ENCODE assay signal across 13 cellular contexts in genomic region chr17:75873587-75874322, GRCh38. TPM values are rescaled to one million over a fixed set of nuclear protein-coding genes. Genes with fewer than 3 reads are reported as not detected.
A peak's percentile ranks its signal among the peaks of the same experiment; 100 is the strongest.
DNase-seq lines count a peak whose midpoint lies in the region; ATAC-seq, FAIRE-seq and TF ChIP-seq lines count a peak whose summit lies in the region.
"Had no signal": no experiment of that assay in that cellular context is flagged by ENCODE, and none has a peak within 500 bp of the region (broad histone marks: within the 10 kb centered on the region; RNA-seq: fewer than 3 reads in every experiment).

No MANE protein-coding gene starts in this region.

- intact Hi-C loops in esophagus squamous epithelium (cut with DNase I): no loop called here

- H3K36me3 Mint-ChIP-seq in CD4-positive, CD25-positive, alpha-beta regulatory T cell: no peaks in the 10 kb centered on the region
- no peaks in the 10 kb centered on the region for H3K36me3 Mint-ChIP-seq in T-cell

- peak overlapping the region; percentile 32 to 84 (median 51) for H3K9ac ChIP-seq in skeletal muscle tissue (ENCODE audit: low read depth in 1 of 3, low read length in 3 of 3)

- peak overlapping the region in 3 of 4 donors; percentile 24 to 75 (median 47) for H3K4me3 Mint-ChIP-seq in CD4-positive, CD25-positive, alpha-beta regulatory T cell
- H3K4me3 Mint-ChIP-seq in T-cell: peak overlapping the region in 1 of 3 donors; percentile 6
- H3K4me3 Mint-ChIP-seq: activated naive CD4-positive, alpha-beta T cell treated with anti-CD3 and anti-CD28 coated beads for 36 hours; nephron progenitor cell had no signal

- peak overlapping the region; percentile 71 for H3K27ac ChIP-seq in CD4-positive, CD25-positive, alpha-beta regulatory T cell (ENCODE audit: insufficient read depth, low read length, poor library complexity, severe bottlenecking)
- H3K27ac ChIP-seq in esophagus squamous epithelium (peak overlapping the region; percentile 93 to 98 (median 96)), skeletal muscle tissue (ENCODE audit: low read depth, low read length) (peak overlapping the region; percentile 96)

- H3K36me3 ChIP-seq in CD4-positive, CD25-positive, alpha-beta regulatory T cell (ENCODE audit: control insufficient read depth, insufficient read depth, low read length): peaks cover 5% of the 10 kb centered on the region
- peaks cover 8 to 21% (median 13%) of the 10 kb centered on the region in 3 donors for H3K36me3 ChIP-seq in esophagus squamous epithelium
- peaks cover 0 to 11% (median 5%) of the 10 kb centered on the region in 3 donors for H3K36me3 ChIP-seq in skeletal muscle tissue (ENCODE audit: control insufficient read depth in 3 of 3, insufficient read depth in 3 of 3, low read length in 3 of 3)

- no peaks in the 10 kb centered on the region for H3K9me3 ChIP-seq in CD4-positive, CD25-positive, alpha-beta regulatory T cell (ENCODE audit: control insufficient read depth in 2 of 2, low read length in 2 of 2)
- H3K9me3 ChIP-seq in esophagus squamous epithelium (no peaks in the 10 kb centered on the region), skeletal muscle tissue (ENCODE audit: control insufficient read depth in 3 of 3, low read length in 3 of 3) (no peaks in the 10 kb centered on the region)

- H3K4me1 ChIP-seq in CD4-positive, CD25-positive, alpha-beta regulatory T cell (ENCODE audit: control insufficient read depth, insufficient read depth, low read length, poor library complexity, severe bottlenecking): peaks cover 54% of the 10 kb centered on the region
- H3K4me1 ChIP-seq in esophagus squamous epithelium (peaks cover 62 to 100% (median 79%) of the 10 kb centered on the region in 3 donors), skeletal muscle tissue (ENCODE audit: control insufficient read depth in 3 of 3, insufficient read depth in 3 of 3, low read length in 3 of 3) (peaks cover 56 to 71% (median 68%) of the 10 kb centered on the region in 3 donors)

- peaks cover under 1% of the 10 kb centered on the region for H3K27me3 Mint-ChIP-seq in CD4-positive, CD25-positive, alpha-beta regulatory T cell
- H3K27me3 Mint-ChIP-seq in T-cell: no peaks in the 10 kb centered on the region

- no peak for FAIRE-seq in GM12892 (lab: Jason Lieb, UNC)
- FAIRE-seq: endometrium had no signal

- H3K4me3 ChIP-seq in CD4-positive, CD25-positive, alpha-beta regulatory T cell (ENCODE audit: low read depth, low read length): no peak overlapping the region
- H3K4me3 ChIP-seq in esophagus squamous epithelium (no peak overlapping the region), skeletal muscle tissue (ENCODE audit: low read length in 3 of 3) (peak overlapping the region in 2 of 3 donors; percentile 6 to 36)

- TF ChIP-seq CTCF in esophagus squamous epithelium (IDR thresholded peaks at IDR 0.05): no peak

- no peaks in the 10 kb centered on the region for H3K9me3 Mint-ChIP-seq in CD4-positive, CD25-positive, alpha-beta regulatory T cell
- no peaks in the 10 kb centered on the region for H3K9me3 Mint-ChIP-seq in T-cell
- H3K9me3 Mint-ChIP-seq: activated naive CD4-positive, alpha-beta T cell treated with anti-CD3 and anti-CD28 coated beads for 36 hours; nephron progenitor cell had no signal

- TF ChIP-seq POLR2A in esophagus squamous epithelium (IDR thresholded peaks at IDR 0.05) (no peak), GM12892 (IDR thresholded peaks at IDR 0.05; ENCODE audit: low read depth, low read length) (no peak)

- CTCF ChIA-PET in T-cell (lab: Charles Lee): interaction anchor here in 1 of 2 donors (1.3 kb wide), 1 partner anchor 18 kb away, joined by 3 read pairs; the partner anchor contains the start of gene WBP2

- DNase-seq in CD4-positive, CD25-positive, alpha-beta regulatory T cell: no peak
- DNase-seq in T-cell (no peak), esophagus squamous epithelium (lab: John Stamatoyannopoulos, UW) (no peak), GM12892 (ENCODE audit: insufficient read length) (no peak), NCI-H2171 (lab: John Stamatoyannopoulos, UW) (no peak), HUDEP-2 (lab: John Stamatoyannopoulos, UW; ENCODE audit: unreplicated experiment in 76 of 76) (no peak)
- DNase-seq: activated naive CD4-positive, alpha-beta T cell treated with anti-CD3 and anti-CD28 coated beads for 36 hours; HCEC 1CT; nephron progenitor cell had no signal

- peak overlapping the region; percentile 79 to 97 (median 88) for H3K27ac Mint-ChIP-seq in CD4-positive, CD25-positive, alpha-beta regulatory T cell
- H3K27ac Mint-ChIP-seq in T-cell: peak overlapping the region; percentile 96
- H3K27ac Mint-ChIP-seq: activated naive CD4-positive, alpha-beta T cell treated with anti-CD3 and anti-CD28 coated beads for 36 hours; nephron progenitor cell had no signal

- no peak for ATAC-seq in CD4-positive, CD25-positive, alpha-beta regulatory T cell (ENCODE audit: low read depth in 2 of 2)
- ATAC-seq in T-cell (replicated peaks in 1 of 4): no peak
- ATAC-seq in GM19035 (IDR thresholded peaks at IDR 0.05; ENCODE audit: unreplicated experiment): no peak
- ATAC-seq: activated CD4-positive, CD25-positive, alpha-beta regulatory T cell treated with anti-CD3 and anti-CD28 coated beads, Interleukin-2, amount 50 U/mL, for 24 hours had no signal

- 54 to 73% methylated on average over 6 to 8 of the region's 11 CpGs for WGBS in esophagus squamous epithelium, 2 donors

- H3K4me1 Mint-ChIP-seq in CD4-positive, CD25-positive, alpha-beta regulatory T cell: peaks cover 0 to 56% (median 20%) of the 10 kb centered on the region in 4 donors
- peaks cover 34 to 51% (median 46%) of the 10 kb centered on the region in 3 donors for H3K4me1 Mint-ChIP-seq in T-cell

- no peaks in the 10 kb centered on the region for H3K27me3 ChIP-seq in CD4-positive, CD25-positive, alpha-beta regulatory T cell (ENCODE audit: control insufficient read depth, insufficient read depth, low read length)
- H3K27me3 ChIP-seq in esophagus squamous epithelium: no peaks in the 10 kb centered on the region
- H3K27me3 ChIP-seq in skeletal muscle tissue (ENCODE audit: control insufficient read depth in 3 of 3, insufficient read depth in 3 of 3, low read length in 3 of 3): no peaks in the 10 kb centered on the region

- POLR2A ChIA-PET in T-cell (lab: Charles Lee): interaction anchor here in 1 of 2 donors (0.7 kb wide), 1 partner anchor 192 kb away, joined by 4 read pairs; no protein-coding TSS in a partner anchor

RNA-seq across cellular contexts. Expression of gene TRIM47, which starts 4.6 kb away (rescaled TPM):
- 3.6 TPM for total RNA-seq in CD4-positive, CD25-positive, alpha-beta regulatory T cell
- 10 to 100 TPM in 3 of 4 donors, 1 to 10 TPM in 1; 8.7 to 16.6 (median 15.8) TPM for polyA plus RNA-seq in CD4-positive, CD25-positive, alpha-beta regulatory T cell
- total RNA-seq in T-cell: 10 to 100 TPM in 3 of 5 donors, 1 to 10 TPM in 2; 2.6 to 24.6 (median 18.3) TPM
- total RNA-seq in esophagus squamous epithelium: 10 to 100 TPM; 19.5 to 33.4 (median 25.5) TPM
- 23.5 TPM for total RNA-seq in skeletal muscle tissue
- 1.3 TPM for polyA plus RNA-seq in GM12892 (2012; ENCODE audit: missing spikeins)

RNA-seq across cellular contexts. Expression of gene WBP2, which starts 18.6 kb away (rescaled TPM):
- 118 TPM for total RNA-seq in CD4-positive, CD25-positive, alpha-beta regulatory T cell
- 100 to 1,000 TPM in 1 of 4 donors, 10 to 100 TPM in 3; 77.7 to 112 (median 91.2) TPM for polyA plus RNA-seq in CD4-positive, CD25-positive, alpha-beta regulatory T cell
- 100 to 1,000 TPM in 3 of 5 donors, 10 to 100 TPM in 2; 91.4 to 158 (median 138) TPM for total RNA-seq in T-cell
- 10 to 100 TPM; 24.9 to 44.2 (median 36.9) TPM for total RNA-seq in esophagus squamous epithelium
- total RNA-seq in skeletal muscle tissue: 17.7 TPM
- polyA plus RNA-seq in GM12892 (2012; ENCODE audit: missing spikeins): 51.0 TPM

RNA-seq across cellular contexts. Expression of gene TRIM65, which starts 23.0 kb away (rescaled TPM):
- 18.7 TPM for total RNA-seq in CD4-positive, CD25-positive, alpha-beta regulatory T cell
- polyA plus RNA-seq in CD4-positive, CD25-positive, alpha-beta regulatory T cell: 10 to 100 TPM; 16.9 to 24.3 (median 20.1) TPM
- total RNA-seq in T-cell: 10 to 100 TPM; 22.1 to 52.2 (median 45.9) TPM
- total RNA-seq in esophagus squamous epithelium: 10 to 100 TPM; 17.3 to 24.6 (median 19.6) TPM
- total RNA-seq in skeletal muscle tissue: 20.4 TPM
- polyA plus RNA-seq in GM12892 (2012; ENCODE audit: missing spikeins): 7.7 TPM

RNA-seq across cellular contexts. Expression of gene UNC13D, which starts 29.6 kb away (rescaled TPM):
- 149 TPM for total RNA-seq in CD4-positive, CD25-positive, alpha-beta regulatory T cell
- 10 to 100 TPM; 41.6 to 51.7 (median 45.0) TPM for polyA plus RNA-seq in CD4-positive, CD25-positive, alpha-beta regulatory T cell
- total RNA-seq in T-cell (100 to 1,000 TPM; 148 to 191 (median 180) TPM), esophagus squamous epithelium (10 to 100 TPM; 16.5 to 21.5 (median 16.9) TPM), skeletal muscle tissue (1.6 TPM)
- 18.6 TPM for polyA plus RNA-seq in GM12892 (2012; ENCODE audit: missing spikeins)

RNA-seq across cellular contexts. Expression of gene MRPL38, which starts 30.9 kb away (rescaled TPM):
- total RNA-seq in CD4-positive, CD25-positive, alpha-beta regulatory T cell: 118 TPM
- polyA plus RNA-seq in CD4-positive, CD25-positive, alpha-beta regulatory T cell: 10 to 100 TPM; 58.0 to 68.8 (median 64.8) TPM
- total RNA-seq in T-cell (100 to 1,000 TPM; 116 to 170 (median 144) TPM), esophagus squamous epithelium (10 to 100 TPM; 40.2 to 49.2 (median 41.0) TPM), skeletal muscle tissue (32.9 TPM)
- polyA plus RNA-seq in GM12892 (2012; ENCODE audit: missing spikeins): 37.0 TPM

Comparison
In these comparisons a context has a peak if more than half of its experiments do, and no peak if none do; other contexts are left out.
1. H3K4me3 ChIP-seq: peak in skeletal muscle tissue (2 of 3); none in CD4-positive, CD25-positive, alpha-beta regulatory T cell (single experiment) and esophagus squamous epithelium (0 of 4).
2. Peak in every context shown above with its lines, with median percentiles within 50 percentile points of each other: H3K27ac ChIP-seq.